ENCODE assay signal across 17 cellular contexts in genomic region chr13:31278874-31279273, GRCh38.
DNase-seq lines count a peak whose midpoint lies in the region; ATAC-seq and TF ChIP-seq lines count a peak whose summit lies in the region.
"Had no signal": no experiment of that assay in that cellular context is flagged by ENCODE, and none has a peak within 500 bp of the region (broad histone marks: within the 10 kb centered on the region; RNA-seq: fewer than 3 reads in every experiment).

No MANE protein-coding gene starts in this region.

- H3K27me3 Mint-ChIP-seq in naive thymus-derived CD8-positive, alpha-beta T cell, result no peaks in the 10 kb centered on the region
- H3K27me3 Mint-ChIP-seq: B cell had no signal

- no peaks in the 10 kb centered on the region for H3K4me1 ChIP-seq in right cardiac atrium (ENCODE audit: control insufficient read depth, insufficient read depth, low read length)
- H3K4me1 ChIP-seq in left ventricle myocardium inferior, result peaks cover 13% of the 10 kb centered on the region
- H3K4me1 ChIP-seq in aorta (ENCODE audit: control insufficient read depth in 1 of 2, insufficient read depth in 2 of 2, low read length in 2 of 2), result no peaks in the 10 kb centered on the region
- H3K4me1 ChIP-seq: BLaER1 treated with 17β-estradiol and CSF1 and Interleukin-3, amounts not matched to agents 10 nM and 100 nM had no signal

- no peak overlapping the region for H3K4me3 Mint-ChIP-seq in naive thymus-derived CD8-positive, alpha-beta T cell
- H3K4me3 Mint-ChIP-seq in stimulated activated effector memory CD8-positive, alpha-beta T cell treated with anti-CD3 and anti-CD28 coated beads, Interleukin-12 subunit alpha, Interleukin-12 subunit beta, amount 100 ng/mL, for 72 hours, result no peak overlapping the region
- H3K4me3 Mint-ChIP-seq: B cell; CD8-positive, alpha-beta T cell; H9 had no signal

- H3K27me3 ChIP-seq in right cardiac atrium (ENCODE audit: control insufficient read depth, insufficient read depth), result no peaks in the 10 kb centered on the region
- H3K27me3 ChIP-seq in left ventricle myocardium inferior (ENCODE audit: low read depth), result no peaks in the 10 kb centered on the region
- no peaks in the 10 kb centered on the region for H3K27me3 ChIP-seq in aorta (ENCODE audit: control insufficient read depth in 1 of 2, insufficient read depth in 2 of 2, low read length in 1 of 2)
- H3K27me3 ChIP-seq: BLaER1 treated with 17β-estradiol and CSF1 and Interleukin-3, amounts not matched to agents 10 nM and 100 nM had no signal

- WGBS in right cardiac atrium, result 45% methylated on average over 1 of the region's 1 CpG
- 38 to 42% methylated on average over 1 of the region's 1 CpG for WGBS in aorta, 2 donors

- H3K4me3 ChIP-seq in right cardiac atrium (ENCODE audit: low read length) (no peak overlapping the region), choroid plexus epithelial cell (ENCODE audit: low read depth, low read length) (no peak overlapping the region), left ventricle myocardium inferior (no peak overlapping the region), aorta (ENCODE audit: low read length in 2 of 2) (no peak overlapping the region)
- H3K4me3 ChIP-seq: BLaER1 treated with 17β-estradiol and CSF1 and Interleukin-3, amounts not matched to agents 10 nM and 100 nM had no signal

- H3K27ac ChIP-seq in right cardiac atrium (ENCODE audit: low read length) (no peak overlapping the region), left ventricle myocardium inferior (replicated peaks) (peak overlapping the region; percentile 41), aorta (ENCODE audit: low read depth in 1 of 2, low read length in 2 of 2) (no peak overlapping the region)
- H3K27ac ChIP-seq: BLaER1 treated with 17β-estradiol and CSF1 and Interleukin-3, amounts not matched to agents 10 nM and 100 nM had no signal

- H3K36me3 ChIP-seq in left ventricle myocardium inferior (peaks cover 28% of the 10 kb centered on the region), aorta (ENCODE audit: control insufficient read depth in 1 of 2, insufficient read depth in 2 of 2, low read length in 1 of 2) (no peaks in the 10 kb centered on the region)

- TF ChIP-seq CTCF in choroid plexus epithelial cell (conservative IDR thresholded peaks at IDR 0.05; ENCODE audit: low read depth, low read length), result no peak
- TF ChIP-seq CTCF in left ventricle myocardium inferior (IDR thresholded peaks at IDR 0.05; ENCODE audit: borderline replicate concordance), result no peak

- H3K36me3 Mint-ChIP-seq in naive thymus-derived CD8-positive, alpha-beta T cell, result peaks cover 52 to 65% (median 58%) of the 10 kb centered on the region in 3 donors
- H3K36me3 Mint-ChIP-seq in stimulated activated effector memory CD8-positive, alpha-beta T cell treated with anti-CD3 and anti-CD28 coated beads, Interleukin-12 subunit alpha, Interleukin-12 subunit beta, amount 100 ng/mL, for 72 hours, result peaks cover 21% of the 10 kb centered on the region

- no peak overlapping the region for H3K27ac Mint-ChIP-seq in naive thymus-derived CD8-positive, alpha-beta T cell
- no peak overlapping the region for H3K27ac Mint-ChIP-seq in stimulated activated effector memory CD8-positive, alpha-beta T cell treated with anti-CD3 and anti-CD28 coated beads, Interleukin-12 subunit alpha, Interleukin-12 subunit beta, amount 100 ng/mL, for 72 hours
- H3K27ac Mint-ChIP-seq: B cell; CD8-positive, alpha-beta T cell; H9 had no signal

- intact Hi-C loops in Right ventricle myocardium superior (cut with DNase I) (no loop called here), right cardiac atrium (cut with DNase I) (no loop called here), left ventricle myocardium inferior (cut with micrococcal nuclease) (no loop called here), aorta (cut with DNase I) (no loop called here)

- no peaks in the 10 kb centered on the region for H3K4me1 Mint-ChIP-seq in naive thymus-derived CD8-positive, alpha-beta T cell
- H3K4me1 Mint-ChIP-seq in stimulated activated effector memory CD8-positive, alpha-beta T cell treated with anti-CD3 and anti-CD28 coated beads, Interleukin-12 subunit alpha, Interleukin-12 subunit beta, amount 100 ng/mL, for 72 hours, result no peaks in the 10 kb centered on the region
- H3K4me1 Mint-ChIP-seq: B cell had no signal

- POLR2A ChIA-PET in naive thymus-derived CD8-positive, alpha-beta T cell (lab: Charles Lee), result no interaction called here

- no peak for DNase-seq in Right ventricle myocardium superior
- DNase-seq in right cardiac atrium, result no peak
- peak; percentile 15 for DNase-seq in choroid plexus epithelial cell (ENCODE audit: low read depth)
- DNase-seq in left ventricle myocardium inferior, result no peak
- DNase-seq in naive thymus-derived CD8-positive, alpha-beta T cell, result no peak
- no peak for DNase-seq in aorta
- DNase-seq in stimulated activated effector memory CD8-positive, alpha-beta T cell treated with anti-CD3 and anti-CD28 coated beads, Interleukin-12 subunit alpha, Interleukin-12 subunit beta, amount 100 ng/mL, for 72 hours (ENCODE audit: low spot score in 2 of 2), result no peak
- DNase-seq: 8988T; Calu3; CD8-positive, alpha-beta T cell; DMS79 treated with DMSO at 0.1 percent for 48 hours; GF-D8; GOT3; H9 had no signal

- peaks cover 0 to 18% (median 10%) of the 10 kb centered on the region in 9 donors for H3K9me3 Mint-ChIP-seq in naive thymus-derived CD8-positive, alpha-beta T cell
- no peaks in the 10 kb centered on the region for H3K9me3 Mint-ChIP-seq in stimulated activated effector memory CD8-positive, alpha-beta T cell treated with anti-CD3 and anti-CD28 coated beads, Interleukin-12 subunit alpha, Interleukin-12 subunit beta, amount 100 ng/mL, for 72 hours

- H3K9me3 ChIP-seq in right cardiac atrium (ENCODE audit: control insufficient read depth, low read length) (no peaks in the 10 kb centered on the region), left ventricle myocardium inferior (replicated peaks) (peaks cover 10% of the 10 kb centered on the region), aorta (ENCODE audit: control insufficient read depth, low read length) (no peaks in the 10 kb centered on the region)

- ATAC-seq in Right ventricle myocardium superior (ENCODE audit: poor library complexity) (peak; percentile 78), right cardiac atrium (no peak), aorta (ENCODE audit: low FRiP score) (no peak)
- ATAC-seq in naive thymus-derived CD8-positive, alpha-beta T cell, result no peak
- ATAC-seq in stimulated activated effector memory CD8-positive, alpha-beta T cell treated with anti-CD3 and anti-CD28 coated beads, Interleukin-12 subunit alpha, Interleukin-12 subunit beta, amount 100 ng/mL, for 72 hours, result no peak
- ATAC-seq: CD8-positive, alpha-beta T cell; HepG2 had no signal
